Comparison of ENCODE assay signal across 8 cellular contexts in genomic region chr1:120995060-120995459, GRCh38.
A peak's percentile ranks its signal among the peaks of the same experiment; 100 is the strongest.
DNase-seq lines count a peak whose midpoint lies in the region; ATAC-seq and TF ChIP-seq lines count a peak whose summit lies in the region.
"Not testable (repeated sequence)": the region's sequence is repeated elsewhere in the genome, so short reads cannot be mapped to it uniquely, and the experiment has no call there.

No MANE protein-coding gene starts in this region.

- not testable (repeated sequence) for BruUV-seq in HCT116 (replicated peaks; lab: Mats Ljungman, UMichigan)

- not testable (repeated sequence) for H3K4me1 ChIP-seq in HCT116 (ENCODE audit: control insufficient read depth in 1 of 2, insufficient read depth in 2 of 2, low read length in 2 of 2); foreskin keratinocyte; mucosa of descending colon (ENCODE audit: low read depth); upper lobe of left lung

- not testable (repeated sequence) for H3K9ac ChIP-seq in HCT116 (ENCODE audit: low read length)

- H3K79me2 ChIP-seq in HCT116 (ENCODE audit: insufficient read depth, low read length), result not testable (repeated sequence)

- H3K9me3 ChIP-seq in HCT116 (ENCODE audit: control insufficient read depth in 1 of 2, insufficient read depth in 1 of 2, low read depth in 1 of 2, low read length in 2 of 2); mucosa of descending colon; upper lobe of left lung: not testable (repeated sequence)

- CTCF ChIA-PET in HCT116 (lab: Charles Lee); T-cell (lab: Charles Lee): not testable (repeated sequence)

- DNase-seq in HCT116 (ENCODE audit: low read depth, low spot score); T-cell; activated naive CD4-positive, alpha-beta T cell treated with anti-CD3 and anti-CD28 coated beads, Interleukin-2, amount 50 U/mL, for 72 hours (ENCODE audit: low spot score in 2 of 2); foreskin keratinocyte; mucosa of descending colon: not testable (repeated sequence)
- DNase-seq in upper lobe of left lung, result peak in 1 of 2 donors; percentile 27

- POLR2A ChIA-PET in HCT116 (lab: Charles Lee); T-cell (lab: Charles Lee): not testable (repeated sequence)

- WGBS in upper lobe of left lung, 2 donors, result no CpG with 5 or more reads among the region's 1 CpG

- not testable (repeated sequence) for H3K27ac ChIP-seq in HCT116 (ENCODE audit: low read depth, low read length); foreskin keratinocyte; upper lobe of left lung

- not testable (repeated sequence) for TF ChIP-seq EP300 in upper lobe of left lung (IDR thresholded peaks at IDR 0.05)

- RAD21 ChIA-PET in HCT116 (lab: Charles Lee; ENCODE audit: low non-redundant PET in 1 of 2, low total read pairs in 2 of 2, uncharacterized antibody in 2 of 2, unreplicated experiment in 2 of 2), result not testable (repeated sequence)

- H2AFZ ChIP-seq in HCT116 (ENCODE audit: low read depth, low read length, poor library complexity, severe bottlenecking), result not testable (repeated sequence)

- TF ChIP-seq RAD21 in HCT116 (IDR thresholded peaks at IDR 0.05; ENCODE audit: low read depth), result not testable (repeated sequence)

- not testable (repeated sequence) for TF ChIP-seq CTCF in HCT116 (IDR thresholded peaks at IDR 0.05 in 2 of 3, conservative IDR thresholded peaks at IDR 0.05 in 1 of 3; ENCODE audit: borderline replicate concordance in 1 of 3, insufficient read depth in 1 of 3, low read depth in 2 of 3, low read length in 2 of 3); foreskin keratinocyte (conservative IDR thresholded peaks at IDR 0.05); mucosa of descending colon (IDR thresholded peaks at IDR 0.05); upper lobe of left lung (IDR thresholded peaks at IDR 0.05)

- not testable (repeated sequence) for H4K20me1 ChIP-seq in HCT116 (ENCODE audit: insufficient read depth)

- H3K4me3 ChIP-seq in HCT116 (replicated peaks in 1 of 2; ENCODE audit: low read depth in 1 of 2, low read length in 2 of 2); mucosa of descending colon; upper lobe of left lung: not testable (repeated sequence)

- not testable (repeated sequence) for H3K9me2 ChIP-seq in HCT116 (ENCODE audit: insufficient read depth)

- not testable (repeated sequence) for H3K9me3 Mint-ChIP-seq in T-cell; activated naive CD4-positive, alpha-beta T cell treated with anti-CD3 and anti-CD28 coated beads, Interleukin-2, amount 50 U/mL, for 72 hours

- H3K36me3 Mint-ChIP-seq in T-cell; activated naive CD4-positive, alpha-beta T cell treated with anti-CD3 and anti-CD28 coated beads, Interleukin-2, amount 50 U/mL, for 72 hours: not testable (repeated sequence)

- not testable (repeated sequence) for H3K4me1 Mint-ChIP-seq in T-cell

- intact Hi-C loops in HCT116 (cut with micrococcal nuclease); mucosa of descending colon (cut with DNase I, micrococcal nuclease): not testable (repeated sequence)

- peak; percentile 74 for ATAC-seq in GM18502 (IDR thresholded peaks at IDR 0.05; ENCODE audit: poor library complexity, unreplicated experiment)
- peak; percentile 98 for ATAC-seq in HCT116
- peak; percentile 46 for ATAC-seq in HG03565 (IDR thresholded peaks at IDR 0.05; ENCODE audit: unreplicated experiment)
- peak; percentile 84 to 100 (median 98) for ATAC-seq in T-cell (replicated peaks in 1 of 4)
- peak; percentile 89 to 100 for ATAC-seq in activated naive CD4-positive, alpha-beta T cell treated with anti-CD3 and anti-CD28 coated beads, Interleukin-2, amount 50 U/mL, for 72 hours
- peak; percentile 65 for ATAC-seq in foreskin keratinocyte
- peak; percentile 94 for ATAC-seq in mucosa of descending colon
- peak; percentile 77 to 78 for ATAC-seq in upper lobe of left lung (ENCODE audit: low FRiP score in 2 of 2)

- TF ChIP-seq POLR2A in HCT116 (IDR thresholded peaks at IDR 0.05; ENCODE audit: borderline replicate concordance, extremely low read depth, insufficient read depth, insufficient read length); upper lobe of left lung (IDR thresholded peaks at IDR 0.05): not testable (repeated sequence)

- H3K4me2 ChIP-seq in HCT116 (ENCODE audit: low read length), result not testable (repeated sequence)

- not testable (repeated sequence) for H3K27me3 ChIP-seq in HCT116 (ENCODE audit: insufficient read depth, low read length); foreskin keratinocyte; upper lobe of left lung

- H3K27me3 Mint-ChIP-seq in T-cell, result not testable (repeated sequence)

- H3K36me3 ChIP-seq in HCT116 (ENCODE audit: control insufficient read depth in 1 of 2, insufficient read depth in 2 of 2, low read length in 2 of 2); mucosa of descending colon (ENCODE audit: low read depth); upper lobe of left lung: not testable (repeated sequence)

- not testable (repeated sequence) for H3K4me3 Mint-ChIP-seq in T-cell

- H3K27ac Mint-ChIP-seq in T-cell; activated naive CD4-positive, alpha-beta T cell treated with anti-CD3 and anti-CD28 coated beads, Interleukin-2, amount 50 U/mL, for 72 hours: not testable (repeated sequence)

TF ChIP-seq in HCT116, 20 proteins besides CTCF, POLR2A, EP300 and RAD21:
- TF ChIP-seq SRF (IDR thresholded peaks at IDR 0.05; ENCODE audit: low read depth), result peak; percentile 23; the same call in 1 of the 2 replicates

Comparison
In these comparisons a context has a peak if more than half of its experiments do, and no peak if none do; other contexts are left out.
1. ATAC-seq: peak in every context shown above with its lines; median percentile 98 in T-cell; 98 in HCT116; 94 in activated naive CD4-positive, alpha-beta T cell treated with anti-CD3 and anti-CD28 coated beads, Interleukin-2, amount 50 U/mL, for 72 hours; 94 in mucosa of descending colon; 78 in upper lobe of left lung; 74 in GM18502; 65 in foreskin keratinocyte; 46 in HG03565.